In the genomic region with DNA sequence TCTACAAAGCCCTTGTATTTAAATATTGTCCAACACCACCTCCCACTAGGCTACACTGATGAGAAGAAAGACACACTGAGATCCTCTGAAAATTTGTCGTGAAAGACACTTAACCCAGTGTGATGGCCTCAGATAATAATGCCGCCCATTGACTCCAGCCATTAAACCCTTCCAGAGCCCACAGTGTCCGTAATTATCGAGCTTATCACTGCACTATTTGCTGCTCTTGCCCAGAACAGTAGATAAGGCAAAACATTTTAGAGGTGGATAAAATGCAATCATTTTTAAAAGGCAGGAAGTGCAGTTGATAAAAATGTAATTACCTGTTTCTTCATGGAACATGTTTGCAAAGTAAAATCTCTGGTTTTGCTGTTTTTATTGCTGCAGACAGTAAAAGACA, we compare ENCODE assay signal across 23 cellular contexts.
"Had no signal": no experiment of that assay in that cellular context is flagged by ENCODE, and none has a peak within 500 bp of the region (broad histone marks: within the 10 kb centered on the region; RNA-seq: fewer than 3 reads in every experiment).

No MANE protein-coding gene starts in this region.

- DNase-seq: activated CD4-positive, alpha-beta T cell treated with anti-CD3 and anti-CD28 coated beads, Interleukin-2, amount 10 ng/mL, durations not matched to agents 24 days and 14 days; activated CD4-positive, alpha-beta T cell treated with anti-CD3 and anti-CD28 coated beads, Interleukin-2, amount 50 U/mL, for 4 hours; activated CD8-positive, alpha-beta T cell treated with anti-CD3 and anti-CD28 coated beads for 36 hours; activated effector memory CD4-positive, alpha-beta T cell treated with anti-CD3 and anti-CD28 coated beads, Interleukin-2, amount 50 U/mL, for 16 hours; activated naive CD4-positive, alpha-beta T cell treated with Interleukin-2 at 50 U/mL for 16 hours; activated naive CD8-positive, alpha-beta T cell treated with anti-CD3 and anti-CD28 coated beads, Interleukin-2, amount 10 ng/mL, durations not matched to agents 7 days and 5 days; activated T-cell treated with anti-CD3 and anti-CD28 coated beads, Interleukin-2, amount 50 U/mL, for 1 hour; activated T-cell treated with anti-CD3 and anti-CD28 coated beads, Interleukin-2, amount 50 U/mL, for 72 hours; amygdala; NCI-H1694; NCI-H2029 treated with DMSO at 0.1 percent for 48 hours; NCI-H2107; NCI-H2171; NCI-H226; NCI-H446 treated with DMSO at 0.1 percent for 48 hours; NCI-H524; NCI-H69; NK-92 treated with Interleukin-12 subunit alpha and Interleukin-12 subunit beta, amount 100 ng/mL, for 24 hours; PC-3; Peyer's patch; RPMI8226; SIG-M5 had no signal

- ATAC-seq: activated CD8-positive, alpha-beta T cell treated with anti-CD3 and anti-CD28 coated beads for 36 hours; activated T-cell treated with anti-CD3 and anti-CD28 coated beads, Interleukin-2, amount 50 U/mL, for 72 hours; activated T-helper 17 cell treated with anti-CD3 and anti-CD28 coated beads, Interleukin-2, amount 50 U/mL, for 72 hours; PC-3 had no signal
